8 cellular contexts compared by ENCODE assay signal in genomic region chr7:145020454-145020853, GRCh38.
"Had no signal": no experiment of that assay in that cellular context is flagged by ENCODE, and none has a peak within 500 bp of the region (broad histone marks: within the 10 kb centered on the region; RNA-seq: fewer than 3 reads in every experiment).

No MANE protein-coding gene starts in this region.

- ATAC-seq: GM23338, HCT116 had no signal

- H3K9me3 Mint-ChIP-seq: GM23338, H9 had no signal

- DNase-seq: GM23248, GOT3, H7, H9, HCEC 1CT, HFFc6 had no signal

- H3K27ac Mint-ChIP-seq: GM23338, H9, HFFc6 had no signal

- H3K4me3 Mint-ChIP-seq: GM23338, H9, HFFc6 had no signal
